In the genomic region with DNA sequence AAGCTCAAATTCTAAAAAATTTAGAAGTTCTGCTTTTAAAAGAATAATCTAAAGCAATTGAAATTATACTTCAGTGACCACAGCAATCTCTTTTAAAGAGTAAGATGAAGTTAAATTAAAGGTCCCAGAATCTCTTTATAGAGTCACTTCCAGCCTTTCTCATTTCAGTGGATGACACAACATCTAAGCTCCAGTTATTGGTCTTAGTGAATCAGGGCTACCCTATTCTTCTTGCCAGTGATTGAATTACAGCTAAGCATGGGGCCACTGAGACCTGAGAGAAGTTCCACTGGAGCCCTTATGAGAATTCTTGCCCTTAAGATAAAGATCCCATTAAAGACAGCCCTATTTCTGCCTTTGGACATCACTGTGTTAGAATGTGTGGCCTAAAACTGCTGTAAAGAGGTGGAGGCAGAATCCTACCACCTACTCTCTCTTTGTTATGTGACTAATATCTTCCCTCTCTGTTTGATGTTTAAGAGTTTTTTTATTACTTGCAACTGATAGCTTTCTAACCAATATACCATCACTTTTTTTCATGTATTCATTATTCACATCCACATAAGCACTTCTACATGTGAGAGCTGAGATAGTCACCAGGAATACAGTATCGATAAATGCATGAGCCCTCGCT, we compare ENCODE assay signal across 19 cellular contexts.
"Had no signal": no experiment of that assay in that cellular context is flagged by ENCODE, and none has a peak within 500 bp of the region (broad histone marks: within the 10 kb centered on the region; RNA-seq: fewer than 3 reads in every experiment).

No MANE protein-coding gene starts in this region.

- H3K36me3 Mint-ChIP-seq: activated naive CD4-positive, alpha-beta T cell treated with anti-CD3 and anti-CD28 coated beads, Interleukin-2, amount 50 U/mL, for 24 hours had no signal

- H3K9me3 Mint-ChIP-seq: activated CD4-positive, alpha-beta memory T cell treated with anti-CD3 and anti-CD28 coated beads, Interleukin-2, amount 10 ng/mL, durations not matched to agents 7 days and 5 days; activated CD4-positive, alpha-beta T cell treated with anti-CD3 and anti-CD28 coated beads, Interleukin-2, amount 10 ng/mL, durations not matched to agents 7 days and 5 days; activated naive CD4-positive, alpha-beta T cell treated with anti-CD3 and anti-CD28 coated beads, Interleukin-2, amount 50 U/mL, for 24 hours; T-helper 1 cell treated with Interleukin-12 subunit alpha and Interleukin-12 subunit beta and Interleukin-4 antibody, amounts not matched to agents 30 μg/mL and 1 μg/mL, for 36 hours had no signal

- ATAC-seq: SK-N-SH treated with all-trans-retinoic acid at 6 μM for 48 hours had no signal

- H3K27ac Mint-ChIP-seq: activated B cell treated with CpG ODN at 0.5 μM for 24 hours; activated CD4-positive, alpha-beta memory T cell treated with anti-CD3 and anti-CD28 coated beads, Interleukin-2, amount 10 ng/mL, durations not matched to agents 7 days and 5 days; activated CD4-positive, alpha-beta T cell treated with anti-CD3 and anti-CD28 coated beads, Interleukin-2, amount 10 ng/mL, durations not matched to agents 7 days and 5 days; activated naive CD4-positive, alpha-beta T cell treated with anti-CD3 and anti-CD28 coated beads, Interleukin-2, amount 50 U/mL, for 24 hours; T-helper 1 cell treated with Interleukin-12 subunit alpha and Interleukin-12 subunit beta and Interleukin-4 antibody, amounts not matched to agents 30 μg/mL and 1 μg/mL, for 36 hours had no signal

- DNase-seq: activated B cell treated with CpG ODN at 0.5 μM for 24 hours; activated CD4-positive, alpha-beta memory T cell treated with anti-CD3 and anti-CD28 coated beads, Interleukin-2, amount 10 ng/mL, durations not matched to agents 7 days and 5 days; activated CD4-positive, alpha-beta T cell treated with anti-CD3 and anti-CD28 coated beads for 1 hour; activated CD4-positive, alpha-beta T cell treated with anti-CD3 and anti-CD28 coated beads, Interleukin-2, amount 10 ng/mL, durations not matched to agents 7 days and 5 days; activated CD8-positive, alpha-beta memory T cell treated with anti-CD3 and anti-CD28 coated beads, Interleukin-2, amount 50 U/mL, for 48 hours; caudate nucleus; colonic mucosa; NCI-H1092 treated with DMSO at 0.1 percent for 48 hours; NCI-H1417 treated with DMSO at 0.1 percent for 48 hours; NCI-H1694; NCI-H2029; NCI-H2107; NCI-H2171 treated with DMSO at 0.1 percent for 48 hours; NCI-H226; NCI-H524; SHP77 had no signal

- H3K4me1 Mint-ChIP-seq: activated B cell treated with CpG ODN at 0.5 μM for 24 hours; activated naive CD4-positive, alpha-beta T cell treated with anti-CD3 and anti-CD28 coated beads, Interleukin-2, amount 50 U/mL, for 24 hours had no signal

- H3K4me3 Mint-ChIP-seq: activated B cell treated with CpG ODN at 0.5 μM for 24 hours; activated CD4-positive, alpha-beta memory T cell treated with anti-CD3 and anti-CD28 coated beads, Interleukin-2, amount 10 ng/mL, durations not matched to agents 7 days and 5 days; activated CD4-positive, alpha-beta T cell treated with anti-CD3 and anti-CD28 coated beads, Interleukin-2, amount 10 ng/mL, durations not matched to agents 7 days and 5 days; activated naive CD4-positive, alpha-beta T cell treated with anti-CD3 and anti-CD28 coated beads, Interleukin-2, amount 50 U/mL, for 24 hours; T-helper 1 cell treated with Interleukin-12 subunit alpha and Interleukin-12 subunit beta and Interleukin-4 antibody, amounts not matched to agents 30 μg/mL and 1 μg/mL, for 36 hours had no signal
